23 cellular contexts compared by ENCODE assay signal in genomic region chr13:24232037-24232436, GRCh38.
"Had no signal": no experiment of that assay in that cellular context is flagged by ENCODE, and none has a peak within 500 bp of the region (broad histone marks: within the 10 kb centered on the region; RNA-seq: fewer than 3 reads in every experiment).

No MANE protein-coding gene starts in this region.

- H3K4me3 Mint-ChIP-seq: activated T-cell treated with anti-CD3 and anti-CD28 coated beads, Interleukin-2, amount 50 U/mL, for 72 hours; brain; dendritic cell treated with granulocyte-macrophage colony-stimulating factor and Interleukin-4, amounts not matched to agents 40 ng/mL and 50 ng/mL, for 4 days; naive thymus-derived CD8-positive, alpha-beta T cell had no signal

- H3K36me3 Mint-ChIP-seq: activated naive CD4-positive, alpha-beta T cell treated with anti-CD3 and anti-CD28 coated beads, Interleukin-2, amount 50 U/mL, for 72 hours; stimulated activated effector memory CD8-positive, alpha-beta T cell treated with anti-CD3 and anti-CD28 coated beads, Interleukin-12 subunit alpha, Interleukin-12 subunit beta, amount 100 ng/mL, for 72 hours had no signal

- H3K9me3 Mint-ChIP-seq: activated naive CD4-positive, alpha-beta T cell treated with anti-CD3 and anti-CD28 coated beads, Interleukin-2, amount 50 U/mL, for 72 hours; activated T-cell treated with anti-CD3 and anti-CD28 coated beads, Interleukin-2, amount 50 U/mL, for 72 hours; dendritic cell treated with granulocyte-macrophage colony-stimulating factor and Interleukin-4, amounts not matched to agents 40 ng/mL and 50 ng/mL, for 4 days; naive thymus-derived CD8-positive, alpha-beta T cell; stimulated activated effector memory CD8-positive, alpha-beta T cell treated with anti-CD3 and anti-CD28 coated beads, Interleukin-12 subunit alpha, Interleukin-12 subunit beta, amount 100 ng/mL, for 72 hours had no signal

- H3K27me3 Mint-ChIP-seq: brain; dendritic cell treated with granulocyte-macrophage colony-stimulating factor and Interleukin-4, amounts not matched to agents 40 ng/mL and 50 ng/mL, for 4 days; naive thymus-derived CD8-positive, alpha-beta T cell had no signal

- H3K36me3 ChIP-seq: left lung, pancreas, right atrium auricular region, vagina had no signal

- H3K9me3 ChIP-seq: left lung, pancreas, psoas muscle, right atrium auricular region, vagina had no signal

- ATAC-seq: activated naive CD4-positive, alpha-beta T cell treated with anti-CD3 and anti-CD28 coated beads, Interleukin-2, amount 50 U/mL, for 72 hours; activated T-cell treated with anti-CD3 and anti-CD28 coated beads, Interleukin-2, amount 50 U/mL, for 72 hours; left lung; naive thymus-derived CD8-positive, alpha-beta T cell; psoas muscle; stimulated activated effector memory CD8-positive, alpha-beta T cell treated with anti-CD3 and anti-CD28 coated beads, Interleukin-12 subunit alpha, Interleukin-12 subunit beta, amount 100 ng/mL, for 72 hours had no signal

- H3K27ac Mint-ChIP-seq: activated naive CD4-positive, alpha-beta T cell treated with anti-CD3 and anti-CD28 coated beads, Interleukin-2, amount 50 U/mL, for 72 hours; activated T-cell treated with anti-CD3 and anti-CD28 coated beads, Interleukin-2, amount 50 U/mL, for 72 hours; dendritic cell treated with granulocyte-macrophage colony-stimulating factor and Interleukin-4, amounts not matched to agents 40 ng/mL and 50 ng/mL, for 4 days had no signal

- H3K27me3 ChIP-seq: foreskin keratinocyte, left lung, pancreas, right atrium auricular region, vagina had no signal

- H3K27ac ChIP-seq: foreskin keratinocyte, left lung, psoas muscle had no signal

- H3K4me3 ChIP-seq: left lung, lung, pancreas, psoas muscle, right atrium auricular region, vagina had no signal

- DNase-seq: activated CD4-positive, alpha-beta T cell treated with anti-CD3 and anti-CD28 coated beads for 1 hour; activated CD4-positive, alpha-beta T cell treated with anti-CD3 and anti-CD28 coated beads, Interleukin-2, amount 50 U/mL, for 4 hours; activated CD8-positive, alpha-beta memory T cell treated with anti-CD3 and anti-CD28 coated beads for 24 hours; activated CD8-positive, alpha-beta memory T cell treated with anti-CD3 and anti-CD28 coated beads, Interleukin-2, amount 50 U/mL, for 4 hours; activated gamma-delta T cell; activated T-cell treated with anti-CD3 and anti-CD28 coated beads, Interleukin-2, amount 50 U/mL, for 72 hours; aorta; effector CD4-positive, alpha-beta T cell; erythroblast; foreskin keratinocyte; kidney; left lung; naive thymus-derived CD8-positive, alpha-beta T cell; psoas muscle; stimulated activated CD4-positive, alpha-beta T cell treated with anti-CD3 and anti-CD28 coated beads, Interleukin-1b, Interleukin-23, amount 100 ng/mL, for 48 hours had no signal

- H3K4me1 ChIP-seq: foreskin keratinocyte, left lung, psoas muscle, right atrium auricular region had no signal
